1 cellular context compared by ENCODE assay signal in the genomic region with DNA sequence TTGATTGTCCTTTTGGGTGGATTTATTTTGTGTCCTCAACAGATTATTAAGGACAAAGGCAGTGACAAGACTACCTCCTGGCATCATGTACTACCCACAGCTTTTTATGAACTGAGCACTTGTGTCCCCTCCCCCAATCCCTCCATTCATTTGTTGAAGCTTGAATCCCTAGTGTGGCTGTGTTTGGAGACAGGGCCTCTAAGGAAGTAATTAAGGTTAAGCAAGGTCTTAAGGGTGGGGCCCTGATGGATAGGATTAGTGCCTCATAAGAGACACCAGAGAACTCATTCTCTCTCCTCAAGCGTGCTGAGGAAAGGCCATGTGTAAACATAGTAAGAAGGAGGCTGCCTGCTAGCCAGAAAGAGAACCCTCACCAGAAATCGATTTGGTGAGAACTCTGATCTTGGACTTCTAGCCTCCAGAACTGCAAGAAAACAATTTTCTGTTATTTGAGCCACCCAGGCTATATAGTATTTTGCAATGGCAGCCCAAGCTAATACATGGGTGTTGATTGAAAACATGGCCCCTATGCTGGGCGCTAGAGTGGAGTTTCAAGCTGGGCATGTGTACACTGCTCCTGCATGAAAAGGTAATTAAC.
TF ChIP-seq lines count a peak whose summit lies in the region.

No MANE protein-coding gene starts in this region.

TF ChIP-seq in HepG2, 621 proteins besides CTCF, POLR2A, EP300 and RAD21 (continued from another document):
- TF ChIP-seq ZNF44 (CRISPR knock-in tag; IDR thresholded peaks at IDR 0.05) (0 out of 2 replicates have a peak, but pooled peaks have one; percentile 46), ONECUT2 (CRISPR knock-in tag; IDR thresholded peaks at IDR 0.05) (peak; percentile 53; the same call in 1 of the 2 replicates), PHF21A (CRISPR knock-in tag; IDR thresholded peaks at IDR 0.05) (0 out of 2 replicates have a peak, but pooled peaks have one; percentile 40)
- TF ChIP-seq, protein P1, sequence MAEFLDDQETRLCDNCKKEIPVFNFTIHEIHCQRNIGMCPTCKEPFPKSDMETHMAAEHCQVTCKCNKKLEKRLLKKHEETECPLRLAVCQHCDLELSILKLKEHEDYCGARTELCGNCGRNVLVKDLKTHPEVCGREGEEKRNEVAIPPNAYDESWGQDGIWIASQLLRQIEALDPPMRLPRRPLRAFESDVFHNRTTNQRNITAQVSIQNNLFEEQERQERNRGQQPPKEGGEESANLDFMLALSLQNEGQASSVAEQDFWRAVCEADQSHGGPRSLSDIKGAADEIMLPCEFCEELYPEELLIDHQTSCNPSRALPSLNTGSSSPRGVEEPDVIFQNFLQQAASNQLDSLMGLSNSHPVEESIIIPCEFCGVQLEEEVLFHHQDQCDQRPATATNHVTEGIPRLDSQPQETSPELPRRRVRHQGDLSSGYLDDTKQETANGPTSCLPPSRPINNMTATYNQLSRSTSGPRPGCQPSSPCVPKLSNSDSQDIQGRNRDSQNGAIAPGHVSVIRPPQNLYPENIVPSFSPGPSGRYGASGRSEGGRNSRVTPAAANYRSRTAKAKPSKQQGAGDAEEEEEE (CRISPR knock-in tag; IDR thresholded peaks at IDR 0.05; ENCODE audit: borderline replicate concordance) = no peak
